15 cellular contexts compared by ENCODE assay signal in genomic region chr12:51631021-51631420, GRCh38. TPM values are rescaled to one million over a fixed set of nuclear protein-coding genes. Genes with fewer than 3 reads are reported as not detected.
DNase-seq lines count a peak whose midpoint lies in the region; ATAC-seq lines count a peak whose summit lies in the region.
"Had no signal": no experiment of that assay in that cellular context is flagged by ENCODE, and none has a peak within 500 bp of the region (broad histone marks: within the 10 kb centered on the region; RNA-seq: fewer than 3 reads in every experiment).

No MANE protein-coding gene starts in this region.

- H3K27ac ChIP-seq in HUES48 (ENCODE audit: low read depth, low read length) (peak overlapping the region; percentile 72), ectodermal cell (ENCODE audit: insufficient read depth, low read depth, low read length, poor library complexity, severe bottlenecking) (peak overlapping the region; percentile 45)
- H3K27ac ChIP-seq: KMS-11 had no signal

- H3K36me3 ChIP-seq in HUES48 (ENCODE audit: control insufficient read depth, insufficient read depth, low read length) = no peaks in the 10 kb centered on the region
- H3K36me3 ChIP-seq in ectodermal cell (ENCODE audit: control insufficient read depth, insufficient read depth, low read length) = no peaks in the 10 kb centered on the region
- H3K36me3 ChIP-seq: MG63 had no signal

- H3K4me1 ChIP-seq in HUES48 (ENCODE audit: control insufficient read depth, insufficient read depth, low read length) (peaks cover 38% of the 10 kb centered on the region), ectodermal cell (ENCODE audit: control insufficient read depth, insufficient read depth, low read length) (peaks cover 24% of the 10 kb centered on the region)
- H3K4me1 ChIP-seq: Caco-2 had no signal

- 26 to 38% methylated on average over 3 of the region's 3 CpGs for WGBS in ectodermal cell, 2 experiments

- no peak overlapping the region for H3K9ac ChIP-seq in HUES48 (ENCODE audit: low read depth, low read length)
- H3K9ac ChIP-seq: KMS-11 had no signal

- H3K27me3 ChIP-seq in HUES48 (ENCODE audit: control insufficient read depth, insufficient read depth, low read length) (no peaks in the 10 kb centered on the region), ectodermal cell (ENCODE audit: control insufficient read depth, insufficient read depth, low read length, poor library complexity, severe bottlenecking) (no peaks in the 10 kb centered on the region)
- H3K27me3 ChIP-seq: MG63 had no signal

- H3K4me3 ChIP-seq in HUES48 (ENCODE audit: low read depth, low read length) = no peak overlapping the region
- H3K4me3 ChIP-seq in ectodermal cell (ENCODE audit: insufficient read depth, low read depth, low read length) = no peak overlapping the region
- H3K4me3 ChIP-seq: GM23338, MG63 had no signal

- ATAC-seq in GM19467 (IDR thresholded peaks at IDR 0.05; ENCODE audit: unreplicated experiment) = no peak
- ATAC-seq: GM23338 had no signal

- H3K9me3 ChIP-seq in HUES48 (ENCODE audit: control insufficient read depth, insufficient read depth, low read length) = no peaks in the 10 kb centered on the region
- H3K9me3 ChIP-seq in ectodermal cell (ENCODE audit: control insufficient read depth, low read length) = no peaks in the 10 kb centered on the region
- H3K9me3 ChIP-seq: Caco-2, MG63 had no signal

- DNase-seq in NCI-H82 (lab: John Stamatoyannopoulos, UW) (peak; percentile 50), NCI-H82 treated with DMSO at 0.1 percent for 48 hours (lab: John Stamatoyannopoulos, UW; ENCODE audit: unreplicated experiment) (no peak), retina (peak; percentile 35), OCI-M2 (lab: John Stamatoyannopoulos, UW; ENCODE audit: unreplicated experiment) (no peak)
- no peak for DNase-seq in stimulated activated CD4-positive, alpha-beta T cell treated with anti-CD3 and anti-CD28 coated beads, Interleukin-4, amount 100 ng/mL, for 4 hours
- DNase-seq: Caco-2, NCI-H1105, NCI-H187 treated with DMSO at 0.1 percent for 48 hours, NCI-H510A treated with DMSO at 0.1 percent for 48 hours had no signal

RNA-seq across cellular contexts. Expression of gene SCN8A, which starts 40.0 kb away (rescaled TPM):
- polyA plus RNA-seq in ectodermal cell (2013, experiment 1 of 4) = 7.4 TPM
- 8.0 TPM for polyA plus RNA-seq in ectodermal cell (2013, experiment 2 of 4)
- polyA plus RNA-seq in ectodermal cell (2013, experiment 3 of 4) = 5.4 TPM
- polyA plus RNA-seq in ectodermal cell (2013, experiment 4 of 4) = 7.8 TPM

Comparison
In these comparisons a context has a peak if more than half of its experiments do, and no peak if none do; other contexts are left out.
1. DNase-seq: peak in NCI-H82 (single experiment) and retina (single experiment); none in NCI-H82 treated with DMSO at 0.1 percent for 48 hours (single experiment), OCI-M2 (single experiment) and stimulated activated CD4-positive, alpha-beta T cell treated with anti-CD3 and anti-CD28 coated beads, Interleukin-4, amount 100 ng/mL, for 4 hours (0 of 2).